Comparison of ENCODE assay signal across 12 cellular contexts in the genomic region with DNA sequence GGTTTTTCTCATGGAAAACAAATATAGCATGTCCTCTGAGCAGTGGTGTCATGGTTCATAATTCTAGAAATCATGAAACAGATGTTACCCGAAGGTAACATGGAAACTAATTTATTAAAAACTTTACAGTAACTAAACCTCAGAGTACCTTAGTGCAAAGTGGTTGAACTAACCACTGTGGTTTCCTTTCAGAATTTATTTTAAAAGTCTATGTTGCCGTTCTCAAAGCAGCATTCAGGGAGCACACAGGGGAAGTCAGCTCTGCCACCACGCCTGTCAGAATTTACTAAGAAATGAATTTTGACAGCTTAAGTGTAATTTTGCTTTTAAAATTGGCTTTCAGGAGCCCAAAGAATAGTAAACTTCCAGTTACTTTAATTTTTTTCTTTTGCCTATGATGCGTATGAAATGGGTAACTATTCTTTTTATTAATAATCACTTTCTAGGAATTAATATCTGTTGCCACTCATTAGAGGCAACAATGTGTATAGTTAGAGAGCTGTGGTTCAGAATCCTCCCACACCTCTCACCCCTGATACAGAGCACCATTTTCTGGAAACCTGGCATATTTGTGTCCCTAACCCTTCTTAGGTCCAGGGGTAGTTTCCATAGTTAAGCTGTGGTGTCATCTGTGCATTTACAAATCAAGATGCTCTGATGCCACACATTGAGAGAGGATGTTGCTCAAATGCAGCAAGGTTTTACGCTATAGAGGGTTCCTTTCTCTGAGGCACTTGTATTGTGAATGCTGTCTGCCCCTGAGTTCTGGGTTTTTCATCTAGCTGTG.
A peak's percentile ranks its signal among the peaks of the same experiment; 100 is the strongest.
DNase-seq lines count a peak whose midpoint lies in the region; ATAC-seq and TF ChIP-seq lines count a peak whose summit lies in the region.
"Had no signal": no experiment of that assay in that cellular context is flagged by ENCODE, and none has a peak within 500 bp of the region (broad histone marks: within the 10 kb centered on the region; RNA-seq: fewer than 3 reads in every experiment).

No MANE protein-coding gene starts in this region.

- peaks cover 0 to 62% (median 8%) of the 10 kb centered on the region in 11 experiments; a peak in 8 of 22 replicates for H4K20me1 ChIP-seq in BLaER1 treated with 17β-estradiol and CSF1 and Interleukin-3, amounts not matched to agents 10 nM and 100 nM

- H3K9ac ChIP-seq in BLaER1 treated with 17β-estradiol and CSF1 and Interleukin-3, amounts not matched to agents 10 nM and 100 nM = no peak overlapping the region

- H3K4me3 ChIP-seq in BLaER1 treated with 17β-estradiol and CSF1 and Interleukin-3, amounts not matched to agents 10 nM and 100 nM = no peak overlapping the region
- H3K4me3 ChIP-seq: psoas muscle had no signal

- H3K27me3 ChIP-seq in BLaER1 treated with 17β-estradiol and CSF1 and Interleukin-3, amounts not matched to agents 10 nM and 100 nM = no peaks in the 10 kb centered on the region
- H3K27me3 ChIP-seq: BE2C had no signal

- H3K4me2 ChIP-seq in BLaER1 treated with 17β-estradiol and CSF1 and Interleukin-3, amounts not matched to agents 10 nM and 100 nM = peak overlapping the region in 7 of 11 experiments; percentile 0 to 59 (median 16); a peak in 10 of 22 replicates

- H3K4me1 ChIP-seq in BLaER1 treated with 17β-estradiol and CSF1 and Interleukin-3, amounts not matched to agents 10 nM and 100 nM = peaks cover 0 to 17% (median 7%) of the 10 kb centered on the region in 10 experiments; a peak in 9 of 20 replicates
- H3K4me1 ChIP-seq: BE2C, psoas muscle had no signal

- peak; percentile 42 to 55 for DNase-seq in Kasumi-1 (lab: John Stamatoyannopoulos, UW)
- DNase-seq in NCI-H526 treated with DMSO at 0.1 percent for 48 hours (lab: John Stamatoyannopoulos, UW) = no peak
- no peak for DNase-seq in omental fat pad (ENCODE audit: low spot score)
- no peak for DNase-seq in mesenteric fat pad (ENCODE audit: low spot score)
- no peak for DNase-seq in stimulated activated naive CD4-positive, alpha-beta T cell treated with Interleukin-2 at 50 U/mL for 16 hours (lab: John Stamatoyannopoulos, UW)
- DNase-seq: BE2C, NCI-H510A treated with DMSO at 0.1 percent for 48 hours, psoas muscle had no signal

- H3K36me3 ChIP-seq in BLaER1 treated with 17β-estradiol and CSF1 and Interleukin-3, amounts not matched to agents 10 nM and 100 nM = peaks cover 76 to 100% (median 91%) of the 10 kb centered on the region in 11 experiments

- no peak overlapping the region for H3K27ac ChIP-seq in BLaER1 treated with 17β-estradiol and CSF1 and Interleukin-3, amounts not matched to agents 10 nM and 100 nM
- H3K27ac ChIP-seq: psoas muscle, VCaP had no signal

- ATAC-seq in GM19025 (IDR thresholded peaks at IDR 0.05; ENCODE audit: low read depth, unreplicated experiment) = peak; percentile 77
- peak; percentile 77 for ATAC-seq in HG02840 (IDR thresholded peaks at IDR 0.05; ENCODE audit: low FRiP score, unreplicated experiment)
- ATAC-seq in omental fat pad (ENCODE audit: low FRiP score) = no peak
- ATAC-seq: psoas muscle had no signal

- H3K9me3 ChIP-seq in BLaER1 treated with 17β-estradiol and CSF1 and Interleukin-3, amounts not matched to agents 10 nM and 100 nM (replicated peaks in 1 of 11) = peaks cover 10 to 22% (median 11%) of the 10 kb centered on the region in 11 experiments; a peak in 20 of 22 replicates
- H3K9me3 ChIP-seq: BE2C had no signal

- no peak for TF ChIP-seq CTCF in omental fat pad (IDR thresholded peaks at IDR 0.05)

Comparison
In these comparisons a context has a peak if more than half of its experiments do, and no peak if none do; other contexts are left out.
1. DNase-seq: peak in Kasumi-1 (2 of 2); none in NCI-H526 treated with DMSO at 0.1 percent for 48 hours (single experiment), omental fat pad (single experiment), mesenteric fat pad (single experiment) and stimulated activated naive CD4-positive, alpha-beta T cell treated with Interleukin-2 at 50 U/mL for 16 hours (single experiment).